12 cellular contexts compared by ENCODE assay signal in the genomic region with DNA sequence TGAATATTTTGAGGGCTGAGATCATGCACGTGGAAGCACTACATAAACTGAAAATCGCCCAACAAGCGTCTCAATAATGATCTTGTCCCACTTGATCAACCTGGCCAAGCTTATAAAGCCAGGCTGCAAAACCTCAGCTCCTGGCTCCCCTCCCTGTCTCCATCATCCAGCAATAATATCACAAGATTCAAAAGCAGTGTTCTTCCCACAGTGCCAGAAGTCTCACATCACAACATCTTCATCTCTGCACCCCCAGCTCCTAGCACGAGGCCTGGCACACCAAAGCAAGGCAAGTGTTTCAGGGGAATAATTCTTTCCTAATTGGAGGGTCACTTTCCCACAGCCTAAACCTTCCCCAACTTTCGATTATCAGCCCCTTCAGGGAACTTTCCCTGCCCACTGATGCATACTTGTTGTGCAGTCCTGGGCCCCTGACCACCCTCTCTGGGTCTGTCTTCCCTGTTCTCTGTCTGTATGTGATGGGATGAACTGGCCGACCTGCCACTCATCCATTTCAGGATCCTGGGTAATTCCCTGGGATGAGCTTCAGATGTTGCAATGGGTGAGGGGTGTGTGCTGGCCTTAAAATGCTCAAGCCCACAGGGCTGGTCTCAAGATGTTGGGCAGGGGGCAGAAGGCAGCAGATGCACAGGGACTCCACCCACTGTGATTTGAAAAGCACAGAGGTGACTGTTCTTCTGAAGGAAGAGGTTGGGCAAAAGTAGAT.
"Had no signal": no experiment of that assay in that cellular context is flagged by ENCODE, and none has a peak within 500 bp of the region (broad histone marks: within the 10 kb centered on the region; RNA-seq: fewer than 3 reads in every experiment).

No MANE protein-coding gene starts in this region.

- H3K27me3 Mint-ChIP-seq: activated T-cell treated with anti-CD3 and anti-CD28 coated beads, Interleukin-2, amount 50 U/mL, for 24 hours had no signal

- H3K4me1 ChIP-seq: ascending aorta, right lobe of liver had no signal

- ATAC-seq: left ventricle myocardium superior, right lobe of liver had no signal

- H3K9me3 ChIP-seq: ascending aorta, right lobe of liver had no signal

- H3K36me3 ChIP-seq: ascending aorta, right lobe of liver had no signal

- H3K27ac Mint-ChIP-seq: activated T-cell treated with anti-CD3 and anti-CD28 coated beads, Interleukin-2, amount 50 U/mL, for 24 hours had no signal

- H3K4me3 ChIP-seq: ascending aorta, right lobe of liver had no signal

- DNase-seq: activated CD4-positive, alpha-beta T cell treated with anti-CD3 and anti-CD28 coated beads for 4 hours; activated gamma-delta T cell treated with Interleukin-2 at 50 U/mL for 16 hours; effector CD8-positive, alpha-beta T cell; left ventricle myocardium superior; mesenchymal stem cell; posterior cingulate gyrus; stimulated activated CD4-positive, alpha-beta T cell treated with anti-CD3 and anti-CD28 coated beads, Interleukin-2, amount 100 ng/mL, for 24 hours; stimulated activated naive CD4-positive, alpha-beta T cell treated with Interleukin-2 at 50 U/mL for 16 hours; T-helper 1 cell had no signal

- H3K27ac ChIP-seq: ascending aorta, right lobe of liver had no signal

- H3K4me3 Mint-ChIP-seq: activated T-cell treated with anti-CD3 and anti-CD28 coated beads, Interleukin-2, amount 50 U/mL, for 24 hours had no signal

- H3K9me3 Mint-ChIP-seq: activated T-cell treated with anti-CD3 and anti-CD28 coated beads, Interleukin-2, amount 50 U/mL, for 24 hours had no signal
